19 cellular contexts compared by ENCODE assay signal in the genomic region with DNA sequence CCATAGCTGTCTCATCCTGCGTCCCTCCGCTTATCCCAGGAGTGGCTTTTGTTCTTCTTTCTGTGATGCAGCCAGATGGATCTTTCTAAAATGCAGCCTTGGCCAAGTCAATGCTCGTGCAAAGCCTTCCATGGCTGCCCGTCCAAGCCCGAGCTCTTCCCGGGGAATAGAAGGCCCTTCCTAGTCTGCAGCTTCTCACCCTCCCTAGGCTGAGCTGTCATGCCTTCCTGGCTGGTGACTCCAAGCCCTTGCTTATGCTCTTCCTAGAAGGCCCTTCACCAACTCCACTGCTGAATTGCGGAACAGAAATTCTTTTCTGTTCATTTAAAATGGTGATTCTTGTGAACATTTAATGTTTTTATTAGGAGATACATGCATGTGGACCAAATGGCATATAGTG.
"Had no signal": no experiment of that assay in that cellular context is flagged by ENCODE, and none has a peak within 500 bp of the region (broad histone marks: within the 10 kb centered on the region; RNA-seq: fewer than 3 reads in every experiment).

No MANE protein-coding gene starts in this region.

- H3K9me3 ChIP-seq: esophagus squamous epithelium, lower lobe of right lung, right atrium auricular region had no signal

- H3K27me3 Mint-ChIP-seq: stimulated activated naive CD8-positive, alpha-beta T cell treated with anti-CD3 and anti-CD28 coated beads, Interleukin-15, Interleukin-2, amounts not matched to agents 100 ng/mL and 50 ng/mL, for 24 hours; type B pancreatic cell had no signal

- H3K36me3 ChIP-seq: esophagus squamous epithelium, lower lobe of right lung, right atrium auricular region had no signal

- ATAC-seq: activated naive CD4-positive, alpha-beta T cell treated with anti-CD3 and anti-CD28 coated beads, Interleukin-2, amount 50 U/mL, for 72 hours; activated T-cell treated with anti-CD3 and anti-CD28 coated beads, Interleukin-2, amount 50 U/mL, for 72 hours; left colon; lower lobe of right lung had no signal

- H3K9me3 Mint-ChIP-seq: activated CD4-positive, alpha-beta T cell treated with anti-CD3 and anti-CD28 coated beads, Interleukin-2, amount 10 ng/mL, durations not matched to agents 24 days and 14 days; activated naive CD4-positive, alpha-beta T cell treated with anti-CD3 and anti-CD28 coated beads, Interleukin-2, amount 50 U/mL, for 72 hours; activated T-cell treated with anti-CD3 and anti-CD28 coated beads, Interleukin-2, amount 50 U/mL, for 72 hours; dendritic cell treated with granulocyte-macrophage colony-stimulating factor and Interleukin-4, amounts not matched to agents 40 ng/mL and 50 ng/mL, for 4 days; nephron; stimulated activated naive CD8-positive, alpha-beta T cell treated with anti-CD3 and anti-CD28 coated beads, Interleukin-15, Interleukin-2, amounts not matched to agents 100 ng/mL and 50 ng/mL, for 24 hours had no signal

- H3K4me1 Mint-ChIP-seq: activated CD4-positive, alpha-beta T cell treated with anti-CD3 and anti-CD28 coated beads, Interleukin-2, amount 10 ng/mL, durations not matched to agents 24 days and 14 days had no signal

- DNase-seq: activated CD4-positive, alpha-beta T cell treated with anti-CD3 and anti-CD28 coated beads, Interleukin-2, amount 10 ng/mL, durations not matched to agents 24 days and 14 days; activated gamma-delta T cell treated with Interleukin-2 at 50 U/mL for 16 hours; activated T-cell treated with anti-CD3 and anti-CD28 coated beads, Interleukin-2, amount 50 U/mL, for 72 hours; cerebellar nuclear complex; effector memory CD4-positive, alpha-beta T cell; esophagus squamous epithelium; hippocampal formation; left colon; lower lobe of right lung; midbrain; occipital lobe; T1000 had no signal

- H3K4me3 Mint-ChIP-seq: activated CD4-positive, alpha-beta T cell treated with anti-CD3 and anti-CD28 coated beads, Interleukin-2, amount 10 ng/mL, durations not matched to agents 24 days and 14 days; activated T-cell treated with anti-CD3 and anti-CD28 coated beads, Interleukin-2, amount 50 U/mL, for 72 hours; dendritic cell treated with granulocyte-macrophage colony-stimulating factor and Interleukin-4, amounts not matched to agents 40 ng/mL and 50 ng/mL, for 4 days; nephron; stimulated activated naive CD8-positive, alpha-beta T cell treated with anti-CD3 and anti-CD28 coated beads, Interleukin-15, Interleukin-2, amounts not matched to agents 100 ng/mL and 50 ng/mL, for 24 hours; type B pancreatic cell had no signal

- H3K27me3 ChIP-seq: esophagus squamous epithelium, right atrium auricular region had no signal

- H3K4me3 ChIP-seq: esophagus squamous epithelium, lower lobe of right lung, right atrium auricular region had no signal

- H3K27ac Mint-ChIP-seq: activated CD4-positive, alpha-beta T cell treated with anti-CD3 and anti-CD28 coated beads, Interleukin-2, amount 10 ng/mL, durations not matched to agents 24 days and 14 days; activated naive CD4-positive, alpha-beta T cell treated with anti-CD3 and anti-CD28 coated beads, Interleukin-2, amount 50 U/mL, for 72 hours; activated T-cell treated with anti-CD3 and anti-CD28 coated beads, Interleukin-2, amount 50 U/mL, for 72 hours; dendritic cell treated with granulocyte-macrophage colony-stimulating factor and Interleukin-4, amounts not matched to agents 40 ng/mL and 50 ng/mL, for 4 days; progenitor cell of endocrine pancreas; stimulated activated naive CD8-positive, alpha-beta T cell treated with anti-CD3 and anti-CD28 coated beads, Interleukin-15, Interleukin-2, amounts not matched to agents 100 ng/mL and 50 ng/mL, for 24 hours had no signal

- H3K36me3 Mint-ChIP-seq: activated naive CD4-positive, alpha-beta T cell treated with anti-CD3 and anti-CD28 coated beads, Interleukin-2, amount 50 U/mL, for 72 hours; type B pancreatic cell had no signal

- H3K27ac ChIP-seq: esophagus squamous epithelium, lower lobe of right lung, right atrium auricular region had no signal
